16 cellular contexts compared by ENCODE assay signal in the genomic region with DNA sequence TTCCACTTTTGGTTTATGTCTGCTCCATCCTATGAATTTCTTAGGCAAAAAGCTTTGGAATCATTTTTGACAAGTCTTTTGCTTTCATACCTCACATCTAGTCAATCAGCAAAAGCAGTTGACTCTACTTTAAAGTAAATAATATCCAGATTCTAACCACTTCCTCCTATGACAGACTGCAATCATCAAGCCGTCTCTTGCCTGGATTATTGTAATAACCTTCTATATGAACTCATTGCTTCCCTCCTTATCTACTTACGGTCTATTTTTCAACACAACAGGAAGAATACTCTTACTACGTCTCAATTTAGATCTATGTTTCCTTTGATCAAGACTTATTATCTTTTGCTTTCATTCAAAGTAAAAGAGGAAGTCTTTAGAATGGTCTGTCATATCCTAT.
DNase-seq lines count a peak whose midpoint lies in the region; ATAC-seq lines count a peak whose summit lies in the region.
"Had no signal": no experiment of that assay in that cellular context is flagged by ENCODE, and none has a peak within 500 bp of the region (broad histone marks: within the 10 kb centered on the region; RNA-seq: fewer than 3 reads in every experiment).

No MANE protein-coding gene starts in this region.

- peaks cover 12% of the 10 kb centered on the region for H3K4me1 Mint-ChIP-seq in dendritic cell treated with granulocyte-macrophage colony-stimulating factor and Interleukin-4, amounts not matched to agents 40 ng/mL and 50 ng/mL, for 4 days (ENCODE audit: low read depth)

- H3K36me3 ChIP-seq in BLaER1, result no peaks in the 10 kb centered on the region
- peaks cover 26% of the 10 kb centered on the region for H3K36me3 ChIP-seq in SK-N-MC (ENCODE audit: insufficient read depth, low read length)

- H3K9ac ChIP-seq in BLaER1 (no peak overlapping the region), SK-N-MC (ENCODE audit: insufficient read length) (no peak overlapping the region)

- peak overlapping the region; percentile 62 for H3K4me2 ChIP-seq in BLaER1

- H3K4me1 ChIP-seq in BLaER1, result peaks cover 18% of the 10 kb centered on the region

- H4K20me1 ChIP-seq in BLaER1, result no peaks in the 10 kb centered on the region

- no peaks in the 10 kb centered on the region for H3K9me3 Mint-ChIP-seq in dendritic cell treated with granulocyte-macrophage colony-stimulating factor and Interleukin-4, amounts not matched to agents 40 ng/mL and 50 ng/mL, for 4 days

- ATAC-seq in HG03432 (IDR thresholded peaks at IDR 0.05; ENCODE audit: unreplicated experiment) (peak; percentile 56), HG03280 (IDR thresholded peaks at IDR 0.05; ENCODE audit: unreplicated experiment) (no peak), HG03095 (IDR thresholded peaks at IDR 0.05; ENCODE audit: unreplicated experiment) (no peak), GM21423 (IDR thresholded peaks at IDR 0.05; ENCODE audit: unreplicated experiment) (no peak)
- ATAC-seq: right cardiac atrium, SK-N-SH treated with all-trans-retinoic acid at 6 μM for 48 hours had no signal

- intact Hi-C loops in dendritic cell treated with granulocyte-macrophage colony-stimulating factor and Interleukin-4, amounts not matched to agents 40 ng/mL and 50 ng/mL, for 4 days (cut with micrococcal nuclease), result no loop called here
- intact Hi-C loops in head of caudate nucleus (cut with DNase I), result no loop called here

- peaks cover 11% of the 10 kb centered on the region for H3K27me3 Mint-ChIP-seq in dendritic cell treated with granulocyte-macrophage colony-stimulating factor and Interleukin-4, amounts not matched to agents 40 ng/mL and 50 ng/mL, for 4 days

- no peaks in the 10 kb centered on the region for H3K36me3 Mint-ChIP-seq in dendritic cell treated with granulocyte-macrophage colony-stimulating factor and Interleukin-4, amounts not matched to agents 40 ng/mL and 50 ng/mL, for 4 days (ENCODE audit: low read depth)
- H3K36me3 Mint-ChIP-seq: naive B cell had no signal

- H3K4me3 ChIP-seq in BLaER1, result no peak overlapping the region
- H3K4me3 ChIP-seq in SK-N-MC, result no peak overlapping the region

- no peak overlapping the region for H3K27ac Mint-ChIP-seq in dendritic cell treated with granulocyte-macrophage colony-stimulating factor and Interleukin-4, amounts not matched to agents 40 ng/mL and 50 ng/mL, for 4 days

- H3K9me3 ChIP-seq in BLaER1 (no peaks in the 10 kb centered on the region), SK-N-MC (ENCODE audit: low read depth, low read length) (no peaks in the 10 kb centered on the region)

- no peak for DNase-seq in SK-N-MC (ENCODE audit: low read depth, low spot score)
- no peak for DNase-seq in head of caudate nucleus
- DNase-seq: activated CD4-positive, alpha-beta T cell treated with anti-CD3 and anti-CD28 coated beads for 4 hours; GDM1; kidney glomerular epithelial cell; naive B cell; NCI-H187; NCI-H82; right cardiac atrium had no signal

- no peaks in the 10 kb centered on the region for H3K27me3 ChIP-seq in BLaER1

- H3K27ac ChIP-seq in BLaER1 (peak overlapping the region; percentile 15; the same call in 1 of the 2 replicates), SK-N-MC (peak overlapping the region; percentile 16; the same call in 1 of the 2 replicates)

- peak overlapping the region; percentile 64 for H3K4me3 Mint-ChIP-seq in dendritic cell treated with granulocyte-macrophage colony-stimulating factor and Interleukin-4, amounts not matched to agents 40 ng/mL and 50 ng/mL, for 4 days
- H3K4me3 Mint-ChIP-seq: naive B cell had no signal
